In genomic region chr1:32180186-32181060, GRCh38 we compare ENCODE assay signal across 8 cellular contexts. TPM values are rescaled to one million over a fixed set of nuclear protein-coding genes. Genes with fewer than 3 reads are reported as not detected.
DNase-seq lines count a peak whose midpoint lies in the region; TF ChIP-seq lines count a peak whose summit lies in the region.

No MANE protein-coding gene starts in this region.

- no peaks in the 10 kb centered on the region for H3K9me3 Mint-ChIP-seq in stimulated activated naive CD8-positive, alpha-beta T cell treated with anti-CD3 and anti-CD28 coated beads, Interleukin-15, Interleukin-2, amounts not matched to agents 100 ng/mL and 50 ng/mL, for 24 hours

- peak; percentile 51 for DNase-seq in HT-29 (ENCODE audit: low spot score)
- DNase-seq in lower leg skin (ENCODE audit: low spot score in 2 of 2), result no peak
- no peak for DNase-seq in NCI-H1048 (lab: John Stamatoyannopoulos, UW)
- no peak for DNase-seq in effector CD4-positive, alpha-beta T cell

- H3K27me3 ChIP-seq in duodenal mucosa (ENCODE audit: control insufficient read depth in 1 of 2, insufficient read depth in 2 of 2, low read length in 2 of 2), result no peaks in the 10 kb centered on the region

- H3K4me1 Mint-ChIP-seq in stimulated activated naive CD8-positive, alpha-beta T cell treated with anti-CD3 and anti-CD28 coated beads, Interleukin-15, Interleukin-2, amounts not matched to agents 100 ng/mL and 50 ng/mL, for 24 hours (ENCODE audit: low read depth), result peaks cover 65% of the 10 kb centered on the region

- intact Hi-C loops in lower leg skin (cut with DNase I; ENCODE audit: low total_unique reads), result no loop called here

- H3K9me3 ChIP-seq in ES-I3 (ENCODE audit: control insufficient read depth, insufficient read depth, low read length) (no peaks in the 10 kb centered on the region), duodenal mucosa (ENCODE audit: control insufficient read depth in 1 of 2, low read length in 2 of 2) (no peaks in the 10 kb centered on the region)

- TF ChIP-seq POLR2A in lower leg skin (IDR thresholded peaks at IDR 0.05), result no peak

- peak overlapping the region; percentile 96 for H3K27ac Mint-ChIP-seq in stimulated activated naive CD8-positive, alpha-beta T cell treated with anti-CD3 and anti-CD28 coated beads, Interleukin-15, Interleukin-2, amounts not matched to agents 100 ng/mL and 50 ng/mL, for 24 hours

- TF ChIP-seq CTCF in WI38 (IDR thresholded peaks at IDR 0.05; ENCODE audit: low read depth, low read length) (no peak), lower leg skin (IDR thresholded peaks at IDR 0.05) (no peak)

- H3K27ac ChIP-seq in duodenal mucosa (ENCODE audit: low read depth, low read length), result peak overlapping the region; percentile 92

- 3% methylated on average over 35 to 36 of the region's 36 CpGs for WGBS in lower leg skin, 2 donors

- peaks cover 44% of the 10 kb centered on the region for H3K36me3 Mint-ChIP-seq in stimulated activated naive CD8-positive, alpha-beta T cell treated with anti-CD3 and anti-CD28 coated beads, Interleukin-15, Interleukin-2, amounts not matched to agents 100 ng/mL and 50 ng/mL, for 24 hours (ENCODE audit: low read depth)

- H3K4me3 ChIP-seq in WI38 (ENCODE audit: low read depth, low read length), result peak overlapping the region; percentile 77
- peak overlapping the region; percentile 73 to 78 for H3K4me3 ChIP-seq in duodenal mucosa (ENCODE audit: low read depth in 1 of 2, low read length in 2 of 2)
- H3K4me3 ChIP-seq in lower leg skin (ENCODE audit: low read depth, poor library complexity, severe bottlenecking), result peak overlapping the region; percentile 48

- no peaks in the 10 kb centered on the region for H3K27me3 Mint-ChIP-seq in stimulated activated naive CD8-positive, alpha-beta T cell treated with anti-CD3 and anti-CD28 coated beads, Interleukin-15, Interleukin-2, amounts not matched to agents 100 ng/mL and 50 ng/mL, for 24 hours

- H3K9ac ChIP-seq in ES-I3 (ENCODE audit: low read depth, low read length), result peak overlapping the region; percentile 65
- peak overlapping the region; percentile 79 to 83 for H3K9ac ChIP-seq in duodenal mucosa (ENCODE audit: low read depth in 1 of 2, low read length in 2 of 2)

- H3K4me3 Mint-ChIP-seq in stimulated activated naive CD8-positive, alpha-beta T cell treated with anti-CD3 and anti-CD28 coated beads, Interleukin-15, Interleukin-2, amounts not matched to agents 100 ng/mL and 50 ng/mL, for 24 hours, result peak overlapping the region; percentile 90

- H3K36me3 ChIP-seq in ES-I3 (ENCODE audit: insufficient read depth, low read length), result peaks cover 3% of the 10 kb centered on the region
- peaks cover 12 to 21% of the 10 kb centered on the region in 2 donors for H3K36me3 ChIP-seq in duodenal mucosa (ENCODE audit: control insufficient read depth in 1 of 2, insufficient read depth in 2 of 2, low read length in 2 of 2)

- peaks cover 20% of the 10 kb centered on the region for H3K4me1 ChIP-seq in ES-I3 (ENCODE audit: insufficient read depth, low read length)
- H3K4me1 ChIP-seq in duodenal mucosa (ENCODE audit: control insufficient read depth in 1 of 2, insufficient read depth in 2 of 2, low read length in 2 of 2), result peaks cover 24 to 26% of the 10 kb centered on the region in 2 donors

RNA-seq across cellular contexts. Expression of gene TXLNA, which starts 0.9 kb away (rescaled TPM):
- total RNA-seq in HT-29 (2014; rRNA removed; shearing (Covaris generic)), result 48.6 and 54.8 TPM in 2 replicates
- total RNA-seq in lower leg skin, result 10 to 100 TPM; 41.1 to 62.0 (median 56.6) TPM

RNA-seq across cellular contexts. Expression of gene CCDC28B, which starts 20.0 kb away (rescaled TPM):
- 9.5 and 12.3 TPM in 2 replicates for total RNA-seq in HT-29 (2014; rRNA removed; shearing (Covaris generic))
- 1 to 10 TPM; 2.0 to 3.6 (median 3.3) TPM for total RNA-seq in lower leg skin

RNA-seq across cellular contexts. Expression of gene IQCC, which starts 25.0 kb away (rescaled TPM):
- total RNA-seq in HT-29 (2014; rRNA removed; shearing (Covaris generic)), result 4.8 and 9.1 TPM in 2 replicates
- 1 to 10 TPM; 3.4 to 6.5 (median 4.7) TPM for total RNA-seq in lower leg skin

RNA-seq across cellular contexts. Expression of gene DCDC2B, which starts 28.5 kb away (rescaled TPM):
- not detected in 2 replicates for total RNA-seq in HT-29 (2014; rRNA removed; shearing (Covaris generic))
- not detected for total RNA-seq in lower leg skin

RNA-seq across cellular contexts. Expression of gene TMEM234, which starts 41.7 kb away (rescaled TPM):
- 21.7 and 25.1 TPM in 2 replicates for total RNA-seq in HT-29 (2014; rRNA removed; shearing (Covaris generic))
- total RNA-seq in lower leg skin, result 10 to 100 TPM in 2 of 4 donors, 1 to 10 TPM in 2; 2.7 to 14.8 (median 9.0) TPM
